In the genomic region with DNA sequence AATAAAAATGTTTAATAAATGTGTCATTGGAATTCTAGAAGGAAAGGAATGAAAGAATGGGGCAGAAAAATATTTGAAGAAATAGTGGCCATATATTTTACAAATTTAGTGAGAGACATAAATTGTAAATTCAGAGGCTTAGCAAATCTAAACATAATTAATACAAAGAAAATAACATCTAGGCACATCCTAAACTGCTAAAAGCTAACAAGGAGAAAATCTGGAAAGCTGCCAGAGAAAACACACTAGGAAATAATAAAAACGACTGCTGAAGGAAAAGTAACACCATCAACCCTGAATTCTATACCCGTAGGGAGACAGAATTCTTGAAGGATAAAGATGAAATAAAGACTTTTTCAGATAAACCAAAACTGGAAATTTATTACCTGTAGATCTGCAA, we compare ENCODE assay signal across 18 cellular contexts. TPM values are rescaled to one million over a fixed set of nuclear protein-coding genes. Genes with fewer than 3 reads are reported as not detected.
DNase-seq lines count a peak whose midpoint lies in the region; ATAC-seq and TF ChIP-seq lines count a peak whose summit lies in the region.
"Had no signal": no experiment of that assay in that cellular context is flagged by ENCODE, and none has a peak within 500 bp of the region (broad histone marks: within the 10 kb centered on the region; RNA-seq: fewer than 3 reads in every experiment).

No MANE protein-coding gene starts in this region.

- no peak for ATAC-seq in central memory CD8-positive, alpha-beta T cell (replicated peaks; ENCODE audit: extremely low read depth, poor library complexity, severe bottlenecking)
- no peak for ATAC-seq in HG02970 (IDR thresholded peaks at IDR 0.05; ENCODE audit: low FRiP score, unreplicated experiment)
- ATAC-seq: GM12878, T-cell had no signal

- peaks cover 0 to 48% (median 5%) of the 10 kb centered on the region in 6 donors for H3K4me1 ChIP-seq in spleen

- H3K4me1 Mint-ChIP-seq in activated naive CD8-positive, alpha-beta T cell (ENCODE audit: low read depth): peaks cover 21% of the 10 kb centered on the region
- H3K4me1 Mint-ChIP-seq in activated naive CD8-positive, alpha-beta T cell treated with anti-CD3 and anti-CD28 coated beads for 36 hours: peaks cover 30% of the 10 kb centered on the region
- H3K4me1 Mint-ChIP-seq in central memory CD8-positive, alpha-beta T cell: peaks cover 41% of the 10 kb centered on the region

- no peak for DNase-seq in activated naive CD8-positive, alpha-beta T cell treated with anti-CD3 and anti-CD28 coated beads for 36 hours
- peak; percentile 33 for DNase-seq in NCI-H1105 (lab: John Stamatoyannopoulos, UW)
- DNase-seq in central memory CD8-positive, alpha-beta T cell (ENCODE audit: low spot score in 2 of 2): no peak
- no peak for DNase-seq in stimulated activated CD4-positive, alpha-beta T cell treated with anti-CD3 and anti-CD28 coated beads, Interleukin-2, amount 100 ng/mL, for 48 hours
- DNase-seq in spleen: no peak
- DNase-seq: CD8-positive, alpha-beta memory T cell; H7; Kasumi-1; NCI-H2171; NCI-H526 treated with DMSO at 0.1 percent for 48 hours; T-cell had no signal

- H3K9me3 Mint-ChIP-seq in activated naive CD8-positive, alpha-beta T cell (ENCODE audit: low read depth): no peaks in the 10 kb centered on the region
- no peaks in the 10 kb centered on the region for H3K9me3 Mint-ChIP-seq in activated naive CD8-positive, alpha-beta T cell treated with anti-CD3 and anti-CD28 coated beads for 36 hours
- H3K9me3 Mint-ChIP-seq in central memory CD8-positive, alpha-beta T cell: no peaks in the 10 kb centered on the region
- H3K9me3 Mint-ChIP-seq: CD8-positive, alpha-beta memory T cell; T-cell had no signal

- WGBS in spleen, 5 donors: 48 to 69% (median 54%) methylated on average over 2 of the region's 2 CpGs

- H3K4me3 Mint-ChIP-seq in activated naive CD8-positive, alpha-beta T cell: no peak overlapping the region
- no peak overlapping the region for H3K4me3 Mint-ChIP-seq in activated naive CD8-positive, alpha-beta T cell treated with anti-CD3 and anti-CD28 coated beads for 36 hours
- H3K4me3 Mint-ChIP-seq in central memory CD8-positive, alpha-beta T cell: no peak overlapping the region
- H3K4me3 Mint-ChIP-seq: CD8-positive, alpha-beta memory T cell; T-cell had no signal

- no peaks in the 10 kb centered on the region for H3K27me3 ChIP-seq in spleen (replicated peaks in 1 of 7)

- H3K27ac ChIP-seq in spleen: no peak overlapping the region
- H3K27ac ChIP-seq: SK-N-MC had no signal

- no peak overlapping the region for H3K4me3 ChIP-seq in spleen
- H3K4me3 ChIP-seq: GM12878, SK-N-MC had no signal

- intact Hi-C loops in spleen (cut with DNase I; ENCODE audit: low total_unique reads): loop anchor here (10.0 kb wide), 2 partner anchors 342 to 1442 kb away; partner anchors contain the start of gene CEP162

- H3K27ac Mint-ChIP-seq in activated naive CD8-positive, alpha-beta T cell: peak overlapping the region; percentile 28
- no peak overlapping the region for H3K27ac Mint-ChIP-seq in activated naive CD8-positive, alpha-beta T cell treated with anti-CD3 and anti-CD28 coated beads for 36 hours
- H3K27ac Mint-ChIP-seq in central memory CD8-positive, alpha-beta T cell (ENCODE audit: low read depth): peak overlapping the region; percentile 57
- H3K27ac Mint-ChIP-seq: T-cell had no signal

- no peaks in the 10 kb centered on the region for H3K9me3 ChIP-seq in spleen

- no peaks in the 10 kb centered on the region for H3K36me3 ChIP-seq in spleen

- no peak for TF ChIP-seq CTCF in spleen (IDR thresholded peaks at IDR 0.05 in 8 of 11, conservative IDR thresholded peaks at IDR 0.05 in 3 of 11)

- TF ChIP-seq POLR2A in spleen (IDR thresholded peaks at IDR 0.05): no peak

- no peaks in the 10 kb centered on the region for H3K27me3 Mint-ChIP-seq in activated naive CD8-positive, alpha-beta T cell
- H3K27me3 Mint-ChIP-seq in activated naive CD8-positive, alpha-beta T cell treated with anti-CD3 and anti-CD28 coated beads for 36 hours: no peaks in the 10 kb centered on the region
- no peaks in the 10 kb centered on the region for H3K27me3 Mint-ChIP-seq in central memory CD8-positive, alpha-beta T cell
- H3K27me3 Mint-ChIP-seq: CD8-positive, alpha-beta memory T cell; T-cell had no signal

- H3K36me3 Mint-ChIP-seq in activated naive CD8-positive, alpha-beta T cell: no peaks in the 10 kb centered on the region
- no peaks in the 10 kb centered on the region for H3K36me3 Mint-ChIP-seq in activated naive CD8-positive, alpha-beta T cell treated with anti-CD3 and anti-CD28 coated beads for 36 hours
- H3K36me3 Mint-ChIP-seq in central memory CD8-positive, alpha-beta T cell (ENCODE audit: insufficient read depth): peaks cover 1% of the 10 kb centered on the region
- H3K36me3 Mint-ChIP-seq: CD8-positive, alpha-beta memory T cell; T-cell had no signal

RNA-seq across cellular contexts. Expression of gene CYB5R4, which starts 23.8 kb away (rescaled TPM):
- total RNA-seq in activated naive CD8-positive, alpha-beta T cell treated with anti-CD3 and anti-CD28 coated beads for 36 hours: 10 to 100 TPM; 30.1 to 32.1 TPM
- 10 to 100 TPM; 15.1 to 50.7 (median 34.2) TPM for total RNA-seq in spleen
- 10 to 100 TPM in 2 of 3 donors, 1 to 10 TPM in 1; 10.0 to 17.1 (median 12.6) TPM for polyA plus RNA-seq in spleen

RNA-seq across cellular contexts. Expression of gene RIPPLY2, which starts 30.1 kb away (rescaled TPM):
- total RNA-seq in activated naive CD8-positive, alpha-beta T cell treated with anti-CD3 and anti-CD28 coated beads for 36 hours: not detected
- total RNA-seq in spleen: not detected
- polyA plus RNA-seq in spleen: under 1 TPM in 1 of 3 donors, not detected in 2; 0.42 TPM
- total RNA-seq: CD8-positive, alpha-beta memory T cell; G401; T-cell had no signal
- polyA plus RNA-seq: AG04450; BJ; CD8-positive, alpha-beta memory T cell had no signal
